Comparison of ENCODE assay signal across 2 cellular contexts in genomic region chr10:70648427-70648826, GRCh38.
TF ChIP-seq lines count a peak whose summit lies in the region.

No MANE protein-coding gene starts in this region.

TF ChIP-seq in HepG2, 621 proteins besides CTCF, POLR2A, EP300 and RAD21 (continues in another document):
- TF ChIP-seq GFI1 (CRISPR knock-in tag; IDR thresholded peaks at IDR 0.05; ENCODE audit: borderline replicate concordance), result peak; percentile 77
- TF ChIP-seq GATAD2A (CRISPR knock-in tag; IDR thresholded peaks at IDR 0.05), result 0 out of 2 replicates have a peak, but pooled peaks have one; percentile 14
- no peak for TF ChIP-seq REXO4 (CRISPR knock-in tag; IDR thresholded peaks at IDR 0.05; ENCODE audit: borderline replicate concordance)
- peak; percentile 30; the same call in 1 of the 2 replicates for TF ChIP-seq NR2F6 (IDR thresholded peaks at IDR 0.05)
- peak; percentile 43; the same call in 1 of the 2 replicates for TF ChIP-seq NR2F6 (CRISPR knock-in tag; IDR thresholded peaks at IDR 0.05)
- TF ChIP-seq SOX5 (CRISPR knock-in tag; IDR thresholded peaks at IDR 0.05; ENCODE audit: borderline replicate concordance), result 0 out of 2 replicates have a peak, but pooled peaks have one; percentile 22
- no peak for TF ChIP-seq SOX13 (IDR thresholded peaks at IDR 0.05)
- TF ChIP-seq SOX13 (CRISPR knock-in tag; conservative IDR thresholded peaks at IDR 0.05 in 1 of 2, IDR thresholded peaks at IDR 0.05 in 1 of 2), result peak in 1 of 2 experiments; percentile 71; a peak in 2 of 4 replicates
- TF ChIP-seq, protein P1, sequence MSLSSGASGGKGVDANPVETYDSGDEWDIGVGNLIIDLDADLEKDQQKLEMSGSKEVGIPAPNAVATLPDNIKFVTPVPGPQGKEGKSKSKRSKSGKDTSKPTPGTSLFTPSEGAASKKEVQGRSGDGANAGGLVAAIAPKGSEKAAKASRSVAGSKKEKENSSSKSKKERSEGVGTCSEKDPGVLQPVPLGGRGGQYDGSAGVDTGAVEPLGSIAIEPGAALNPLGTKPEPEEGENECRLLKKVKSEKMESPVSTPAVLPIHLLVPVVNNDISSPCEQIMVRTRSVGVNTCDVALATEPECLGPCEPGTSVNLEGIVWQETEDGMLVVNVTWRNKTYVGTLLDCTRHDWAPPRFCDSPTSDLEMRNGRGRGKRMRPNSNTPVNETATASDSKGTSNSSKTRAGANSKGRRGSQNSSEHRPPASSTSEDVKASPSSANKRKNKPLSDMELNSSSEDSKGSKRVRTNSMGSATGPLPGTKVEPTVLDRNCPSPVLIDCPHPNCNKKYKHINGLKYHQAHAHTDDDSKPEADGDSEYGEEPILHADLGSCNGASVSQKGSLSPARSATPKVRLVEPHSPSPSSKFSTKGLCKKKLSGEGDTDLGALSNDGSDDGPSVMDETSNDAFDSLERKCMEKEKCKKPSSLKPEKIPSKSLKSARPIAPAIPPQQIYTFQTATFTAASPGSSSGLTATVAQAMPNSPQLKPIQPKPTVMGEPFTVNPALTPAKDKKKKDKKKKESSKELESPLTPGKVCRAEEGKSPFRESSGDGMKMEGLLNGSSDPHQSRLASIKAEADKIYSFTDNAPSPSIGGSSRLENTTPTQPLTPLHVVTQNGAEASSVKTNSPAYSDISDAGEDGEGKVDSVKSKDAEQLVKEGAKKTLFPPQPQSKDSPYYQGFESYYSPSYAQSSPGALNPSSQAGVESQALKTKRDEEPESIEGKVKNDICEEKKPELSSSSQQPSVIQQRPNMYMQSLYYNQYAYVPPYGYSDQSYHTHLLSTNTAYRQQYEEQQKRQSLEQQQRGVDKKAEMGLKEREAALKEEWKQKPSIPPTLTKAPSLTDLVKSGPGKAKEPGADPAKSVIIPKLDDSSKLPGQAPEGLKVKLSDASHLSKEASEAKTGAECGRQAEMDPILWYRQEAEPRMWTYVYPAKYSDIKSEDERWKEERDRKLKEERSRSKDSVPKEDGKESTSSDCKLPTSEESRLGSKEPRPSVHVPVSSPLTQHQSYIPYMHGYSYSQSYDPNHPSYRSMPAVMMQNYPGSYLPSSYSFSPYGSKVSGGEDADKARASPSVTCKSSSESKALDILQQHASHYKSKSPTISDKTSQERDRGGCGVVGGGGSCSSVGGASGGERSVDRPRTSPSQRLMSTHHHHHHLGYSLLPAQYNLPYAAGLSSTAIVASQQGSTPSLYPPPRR (CRISPR knock-in tag; IDR thresholded peaks at IDR 0.05; ENCODE audit: borderline replicate concordance), result no peak
- TF ChIP-seq TERF1 (CRISPR knock-in tag; IDR thresholded peaks at IDR 0.05), result no peak
- TF ChIP-seq FOSL2 (CRISPR knock-in tag; IDR thresholded peaks at IDR 0.05), result peak; percentile 77
- TF ChIP-seq ELF4 (CRISPR knock-in tag; IDR thresholded peaks at IDR 0.05; ENCODE audit: borderline replicate concordance), result no peak
- no peak for TF ChIP-seq AGO2 (optimal IDR thresholded peaks at IDR 0.05; ENCODE audit: low read depth, low read length)
- no peak for TF ChIP-seq ZNF383 (CRISPR knock-in tag; IDR thresholded peaks at IDR 0.05; ENCODE audit: borderline replicate concordance)
- peak; percentile 62 for TF ChIP-seq RARA (CRISPR knock-in tag; IDR thresholded peaks at IDR 0.05)
- TF ChIP-seq, protein P2, sequence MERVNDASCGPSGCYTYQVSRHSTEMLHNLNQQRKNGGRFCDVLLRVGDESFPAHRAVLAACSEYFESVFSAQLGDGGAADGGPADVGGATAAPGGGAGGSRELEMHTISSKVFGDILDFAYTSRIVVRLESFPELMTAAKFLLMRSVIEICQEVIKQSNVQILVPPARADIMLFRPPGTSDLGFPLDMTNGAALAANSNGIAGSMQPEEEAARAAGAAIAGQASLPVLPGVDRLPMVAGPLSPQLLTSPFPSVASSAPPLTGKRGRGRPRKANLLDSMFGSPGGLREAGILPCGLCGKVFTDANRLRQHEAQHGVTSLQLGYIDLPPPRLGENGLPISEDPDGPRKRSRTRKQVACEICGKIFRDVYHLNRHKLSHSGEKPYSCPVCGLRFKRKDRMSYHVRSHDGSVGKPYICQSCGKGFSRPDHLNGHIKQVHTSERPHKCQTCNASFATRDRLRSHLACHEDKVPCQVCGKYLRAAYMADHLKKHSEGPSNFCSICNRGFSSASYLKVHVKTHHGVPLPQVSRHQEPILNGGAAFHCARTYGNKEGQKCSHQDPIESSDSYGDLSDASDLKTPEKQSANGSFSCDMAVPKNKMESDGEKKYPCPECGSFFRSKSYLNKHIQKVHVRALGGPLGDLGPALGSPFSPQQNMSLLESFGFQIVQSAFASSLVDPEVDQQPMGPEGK (CRISPR knock-in tag; IDR thresholded peaks at IDR 0.05), result 0 out of 2 replicates have a peak, but pooled peaks have one; percentile 28
- TF ChIP-seq, protein P3, sequence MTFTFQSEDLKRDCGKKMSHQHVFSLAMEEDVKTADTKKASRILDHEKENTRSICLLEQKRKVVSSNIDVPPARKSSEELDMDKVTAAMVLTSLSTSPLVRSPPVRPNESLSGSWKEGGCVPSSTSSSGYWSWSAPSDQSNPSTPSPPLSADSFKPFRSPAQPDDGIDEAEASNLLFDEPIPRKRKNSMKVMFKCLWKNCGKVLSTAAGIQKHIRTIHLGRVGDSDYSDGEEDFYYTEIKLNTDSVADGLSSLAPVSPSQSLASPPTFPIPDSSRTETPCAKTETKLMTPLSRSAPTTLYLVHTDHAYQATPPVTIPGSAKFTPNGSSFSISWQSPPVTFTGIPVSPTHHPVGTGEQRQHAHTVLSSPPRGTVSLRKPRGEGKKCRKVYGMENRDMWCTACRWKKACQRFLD (CRISPR knock-in tag; IDR thresholded peaks at IDR 0.05; ENCODE audit: borderline replicate concordance), result no peak
- TF ChIP-seq KLF16 (CRISPR knock-in tag; IDR thresholded peaks at IDR 0.05), result no peak
- peak; percentile 31 for TF ChIP-seq SKI (IDR thresholded peaks at IDR 0.05; ENCODE audit: partially characterized antibody)

TF ChIP-seq in WTC11, 78 proteins besides CTCF, POLR2A, EP300 and RAD21:
- TF ChIP-seq ZNF263 (CRISPR knock-in tag; IDR thresholded peaks at IDR 0.05; ENCODE audit: low read depth), result no peak
